ENCODE assay signal across 8 cellular contexts in genomic region chr2:10911291-10912075, GRCh38. TPM values are rescaled to one million over a fixed set of nuclear protein-coding genes. Genes with fewer than 3 reads are reported as not detected.
A peak's percentile ranks its signal among the peaks of the same experiment; 100 is the strongest.
DNase-seq lines count a peak whose midpoint lies in the region; ATAC-seq, FAIRE-seq and TF ChIP-seq lines count a peak whose summit lies in the region.

Gene KCNF1, plus strand, starts transcription at chr2:10911934. Its CDS starts 493 bp downstream, at chr2:10912427.

- no peak for TF ChIP-seq EP300 in GM12878 (IDR thresholded peaks at IDR 0.05; ENCODE audit: borderline replicate concordance in 1 of 2, control insufficient read depth in 1 of 2, low read depth in 2 of 2, low read length in 2 of 2)

- intact Hi-C loops in GM12878 (cut with micrococcal nuclease; ENCODE audit: unreplicated experiment), result no loop called here

- H3K27me3 ChIP-seq in GM12878 (replicated peaks in 1 of 2; ENCODE audit: control insufficient read depth in 2 of 2, insufficient read depth in 2 of 2, low read length in 1 of 2), result peaks cover 0 to 9% of the 10 kb centered on the region in 2 experiments; a peak in 3 of 4 replicates

- no peak for ATAC-seq in GM12878
- no peak for ATAC-seq in HG02938 (IDR thresholded peaks at IDR 0.05; ENCODE audit: unreplicated experiment)
- no peak for ATAC-seq in GM19328 (IDR thresholded peaks at IDR 0.05; ENCODE audit: unreplicated experiment)

- H3K4me3 ChIP-seq in GM12878, result no peak within 1 kb of the TSS
- peak within 1 kb of the TSS; percentile 55 for H3K4me3 ChIP-seq in iPS-18c (ENCODE audit: insufficient read depth, low read depth, low read length)

- no peaks in the 10 kb centered on the region for H3K4me1 ChIP-seq in GM12878 (ENCODE audit: control insufficient read depth, insufficient read depth, low read length)

- TF ChIP-seq RAD21 in GM12878 (IDR thresholded peaks at IDR 0.05; ENCODE audit: insufficient read depth, low read depth, low read length), result no peak

- POLR2A ChIA-PET in GM12878 (lab: Charles Lee), result no interaction called here

- RAD21 ChIA-PET in GM12878 (lab: Charles Lee; ENCODE audit: unreplicated experiment), result interaction anchor here (0.6 kb wide), 1 partner anchor 165 kb away, joined by 4 read pairs; no protein-coding TSS in a partner anchor

- H4K20me1 ChIP-seq in GM12878 (ENCODE audit: control insufficient read depth, insufficient read depth), result no peaks in the 10 kb centered on the region

- in situ Hi-C loops in GM12878 (cut with MboI), result no loop called here

- H3K36me3 ChIP-seq in GM12878 (ENCODE audit: control insufficient read depth in 2 of 2, insufficient read depth in 2 of 2, low read length in 1 of 2), result no peaks in the 10 kb centered on the region

- CTCF ChIA-PET in GM12878 (lab: Yijun Ruan, JAX), result no interaction called here

- H3K9me3 ChIP-seq in GM12878 (replicated peaks; ENCODE audit: control insufficient read depth, insufficient read depth, low read length) (no peaks in the 10 kb centered on the region), iPS-18c (ENCODE audit: control insufficient read depth, insufficient read depth, low read length) (no peaks in the 10 kb centered on the region)

- no peak for TF ChIP-seq POLR2A in GM12878 (IDR thresholded peaks at IDR 0.05; ENCODE audit: low read depth, low read length)

- SMC1A ChIA-PET in GM12878 (lab: Charles Lee; ENCODE audit: uncharacterized antibody, unreplicated experiment), result no interaction called here

- no peak within 1 kb of the TSS for H3K27ac ChIP-seq in GM12878 (ENCODE audit: control insufficient read depth, insufficient read depth)

- H3K4me2 ChIP-seq in GM12878 (ENCODE audit: control insufficient read depth, insufficient read depth), result no peak within 1 kb of the TSS

- 20% methylated on average over 53 of the region's 53 CpGs for WGBS in GM12878 (ENCODE audit: insufficient coverage, insufficient replicate concordance, low lambda C conversion rate, missing lambda C conversion rate)

- DNase-seq in ELR (ENCODE audit: low read depth), result peak; percentile 71
- peak; percentile 8 for DNase-seq in NCI-H2081 treated with DMSO at 0.1 percent for 48 hours (lab: John Stamatoyannopoulos, UW)
- DNase-seq in GM12878 (ENCODE audit: low read depth, low spot score), result no peak
- peak; percentile 34 for DNase-seq in stromal cell of bone marrow (ENCODE audit: low read depth)
- no peak for DNase-seq in activated CD4-positive, alpha-beta T cell treated with anti-CD3 and anti-CD28 coated beads, Interleukin-2, amount 50 U/mL, for 1 hour

- H3K9ac ChIP-seq in GM12878 (ENCODE audit: control insufficient read depth, insufficient read depth, low read length), result no peak within 1 kb of the TSS

- H2AFZ ChIP-seq in GM12878 (ENCODE audit: control insufficient read depth, low read depth, low read length), result no peak within 1 kb of the TSS

- no peak for TF ChIP-seq CTCF in GM12878 (IDR thresholded peaks at IDR 0.05 in 2 of 3, conservative IDR thresholded peaks at IDR 0.05 in 1 of 3; ENCODE audit: control insufficient read depth in 2 of 3, extremely low read depth in 1 of 3, insufficient read depth in 1 of 3, low read depth in 3 of 3, low read length in 3 of 3)

- no peaks in the 10 kb centered on the region for H3K79me2 ChIP-seq in GM12878 (ENCODE audit: control insufficient read depth, insufficient read depth, low read length)

- no TSS peak for BruUV-seq in GM12878 (replicated peaks; lab: Mats Ljungman, UMichigan)

- no peak for FAIRE-seq in GM12878 (lab: Jason Lieb, UNC)

TF ChIP-seq in GM12878, 131 proteins besides CTCF, POLR2A, EP300 and RAD21:
- no peak for TF ChIP-seq MYC (IDR thresholded peaks at IDR 0.05; ENCODE audit: insufficient read depth, insufficient read length, insufficient replicate concordance, low read length, severe bottlenecking)
- peak; percentile 66 for TF ChIP-seq SUZ12 (IDR thresholded peaks at IDR 0.05; ENCODE audit: unreplicated experiment)
TF ChIP-seq in GM12878: peak in this region for 1.

RNA-seq across cellular contexts. Expression of gene KCNF1, which starts in this region (rescaled TPM):
- total RNA-seq in GM12878 (2013; cell fraction: nucleolus; rRNA removed), result not detected in 2 replicates
- total RNA-seq in GM12878 (2014; rRNA removed) (not detected in 2 replicates), GM12878 (2014; rRNA removed; fragmentation: Illumina TruSeq; extraction: Trizol) (not detected in 2 replicates), GM12878 (2021) (not detected in 2 replicates)
- not detected for polyA plus RNA-seq in GM12878 (2011; ENCODE audit: low read depth)
- polyA plus RNA-seq in GM12878 (2011; rRNA removed) (not detected in 2 replicates), GM12878 (2014; fragmentation: Illumina TruSeq; extraction: Trizol) (not detected in 2 replicates), GM12878 (2014; fragmentation: Nextera tagmentation; extraction: Ambion mirVana) (not detected), GM12878 (2014; rRNA removed) (not detected in 2 replicates), GM12878 (2016; fragmentation: Nextera tagmentation; extraction: Ambion mirVana) (not detected)
- polyA plus RNA-seq in GM12878 (2011; cell fraction: cytosol; rRNA removed), result not detected in 2 replicates
- not detected in 2 replicates for polyA plus RNA-seq in GM12878 (2011; cell fraction: nucleus; rRNA removed)
- not detected in 2 replicates for polyA plus RNA-seq in GM12878 (2012)
- polyA minus RNA-seq in GM12878 (2011; rRNA and poly(A)+ RNA removed), result not detected in 2 replicates
- not detected in 2 replicates for polyA minus RNA-seq in GM12878 (2011; cell fraction: cytosol; rRNA and poly(A)+ RNA removed)
- not detected in 2 replicates for polyA minus RNA-seq in GM12878 (2011; cell fraction: nucleus; rRNA and poly(A)+ RNA removed)

Comparison
In these comparisons a context has a peak if more than half of its experiments do, and no peak if none do; other contexts are left out.
1. DNase-seq: peak in ELR (single experiment), NCI-H2081 treated with DMSO at 0.1 percent for 48 hours (single experiment) and stromal cell of bone marrow (single experiment); none in GM12878 (single experiment) and activated CD4-positive, alpha-beta T cell treated with anti-CD3 and anti-CD28 coated beads, Interleukin-2, amount 50 U/mL, for 1 hour (single experiment).